Comparison of ENCODE assay signal across 8 cellular contexts in the genomic region with DNA sequence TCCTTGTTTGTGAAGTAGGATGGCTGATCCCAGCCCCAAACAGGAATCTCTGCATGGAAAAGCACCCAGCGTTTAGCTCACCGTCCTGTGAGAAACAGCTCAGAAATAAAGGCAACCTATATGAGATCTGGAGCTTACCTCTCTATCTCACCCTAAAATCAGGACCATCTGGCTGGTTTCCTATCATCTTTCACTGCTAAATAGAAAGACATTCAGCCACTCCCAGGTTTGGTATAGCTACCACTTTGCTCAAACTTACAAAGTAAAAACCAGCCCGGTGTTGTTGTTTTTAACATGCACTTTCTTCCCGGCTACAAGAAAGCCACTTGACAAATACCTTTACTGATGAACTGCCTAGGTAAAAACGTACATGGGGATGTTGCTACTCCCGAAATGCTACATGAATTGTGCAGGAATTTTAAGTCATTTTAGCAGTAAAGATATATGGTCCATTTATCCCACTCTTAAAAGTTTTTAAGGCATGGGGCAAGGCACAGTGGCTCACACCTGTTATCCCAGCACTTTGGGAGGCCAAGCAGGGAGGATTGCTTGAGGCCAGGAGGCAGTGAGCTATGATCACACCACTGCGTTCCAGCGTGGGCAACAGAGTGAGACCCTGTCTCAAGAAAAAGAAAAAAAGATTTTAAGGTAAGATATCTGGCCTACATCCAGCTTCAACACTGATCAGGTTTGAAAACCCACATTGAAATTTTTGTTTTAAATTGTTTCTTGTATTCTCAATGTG. TPM values are rescaled to one million over a fixed set of nuclear protein-coding genes. Genes with fewer than 3 reads are reported as not detected.
DNase-seq lines count a peak whose midpoint lies in the region; FAIRE-seq and TF ChIP-seq lines count a peak whose summit lies in the region.

No MANE protein-coding gene starts in this region.

- FAIRE-seq in urothelium cell line (lab: Jason Lieb, UNC), result no peak

- 59 to 67% methylated on average over 8 of the region's 8 CpGs for WGBS in ectodermal cell, 2 experiments

- H3K79me2 ChIP-seq in neural cell (replicated peaks; ENCODE audit: insufficient read depth, low read length), result no peaks in the 10 kb centered on the region

- H3F3A ChIP-seq in neural cell (ENCODE audit: insufficient read depth, low read length, poor library complexity, severe bottlenecking), result no peaks in the 10 kb centered on the region

- peak overlapping the region; percentile 90 for H3K4me3 ChIP-seq in ectodermal cell (ENCODE audit: insufficient read depth, low read depth, low read length)
- peak overlapping the region; percentile 94 for H3K4me3 ChIP-seq in neural cell (ENCODE audit: low read length)

- H4K20me1 ChIP-seq in neural cell (ENCODE audit: insufficient read depth), result no peaks in the 10 kb centered on the region

- TF ChIP-seq EP300 in neural cell (conservative IDR thresholded peaks at IDR 0.05; ENCODE audit: poor library complexity, severe bottlenecking), result no peak

- H3K9ac ChIP-seq in neural cell (ENCODE audit: low read length), result no peak overlapping the region

- DNase-seq in NCI-H2171 (lab: John Stamatoyannopoulos, UW), result peak; percentile 9
- DNase-seq in NK-92 (lab: John Stamatoyannopoulos, UW; ENCODE audit: unreplicated experiment), result no peak
- no peak for DNase-seq in NCI-H1436 (lab: John Stamatoyannopoulos, UW)
- no peak for DNase-seq in urothelium cell line (ENCODE audit: low spot score)
- DNase-seq in stimulated activated CD4-positive, alpha-beta T cell treated with anti-CD3 and anti-CD28 coated beads, Interleukin-4, amount 100 ng/mL, for 4 hours, result no peak

- TF ChIP-seq RAD21 in neural cell (conservative IDR thresholded peaks at IDR 0.05), result no peak

- H3K36me3 ChIP-seq in ectodermal cell (ENCODE audit: control insufficient read depth, insufficient read depth, low read length) (no peaks in the 10 kb centered on the region), neural cell (ENCODE audit: insufficient read depth, low read length) (no peaks in the 10 kb centered on the region)

- H2AFZ ChIP-seq in neural cell (ENCODE audit: low read depth, low read length), result no peak overlapping the region

- no peaks in the 10 kb centered on the region for H3K9me3 ChIP-seq in ectodermal cell (ENCODE audit: control insufficient read depth, low read length)
- H3K9me3 ChIP-seq in neural cell (ENCODE audit: low read length), result no peaks in the 10 kb centered on the region

- no peaks in the 10 kb centered on the region for H3K9me2 ChIP-seq in neural cell (ENCODE audit: insufficient read depth, low read length)

- no peaks in the 10 kb centered on the region for H3K27me3 ChIP-seq in ectodermal cell (ENCODE audit: control insufficient read depth, insufficient read depth, low read length, poor library complexity, severe bottlenecking)
- no peaks in the 10 kb centered on the region for H3K27me3 ChIP-seq in neural cell (ENCODE audit: insufficient read depth, low read depth, low read length)

- no peak for TF ChIP-seq CTCF in C4-2B (conservative IDR thresholded peaks at IDR 0.05)
- no peak for TF ChIP-seq CTCF in neural cell (IDR thresholded peaks at IDR 0.05; ENCODE audit: poor library complexity, severe bottlenecking)

- no peaks in the 10 kb centered on the region for H3K4me1 ChIP-seq in ectodermal cell (ENCODE audit: control insufficient read depth, insufficient read depth, low read length)

- peak overlapping the region; percentile 88 for H3K27ac ChIP-seq in C4-2B
- H3K27ac ChIP-seq in ectodermal cell (ENCODE audit: insufficient read depth, low read depth, low read length, poor library complexity, severe bottlenecking), result no peak overlapping the region
- H3K27ac ChIP-seq in neural cell (ENCODE audit: low read length), result no peak overlapping the region

- H3K4me2 ChIP-seq in neural cell (ENCODE audit: low read length), result peak overlapping the region; percentile 25

TF ChIP-seq in neural cell, 6 proteins besides CTCF, POLR2A, EP300 and RAD21:
- TF ChIP-seq SMC3 (conservative IDR thresholded peaks at IDR 0.05; ENCODE audit: poor library complexity) (no peak), POLR2AphosphoS5 (IDR thresholded peaks at IDR 0.05) (no peak)
- TF ChIP-seq, protein P1, sequence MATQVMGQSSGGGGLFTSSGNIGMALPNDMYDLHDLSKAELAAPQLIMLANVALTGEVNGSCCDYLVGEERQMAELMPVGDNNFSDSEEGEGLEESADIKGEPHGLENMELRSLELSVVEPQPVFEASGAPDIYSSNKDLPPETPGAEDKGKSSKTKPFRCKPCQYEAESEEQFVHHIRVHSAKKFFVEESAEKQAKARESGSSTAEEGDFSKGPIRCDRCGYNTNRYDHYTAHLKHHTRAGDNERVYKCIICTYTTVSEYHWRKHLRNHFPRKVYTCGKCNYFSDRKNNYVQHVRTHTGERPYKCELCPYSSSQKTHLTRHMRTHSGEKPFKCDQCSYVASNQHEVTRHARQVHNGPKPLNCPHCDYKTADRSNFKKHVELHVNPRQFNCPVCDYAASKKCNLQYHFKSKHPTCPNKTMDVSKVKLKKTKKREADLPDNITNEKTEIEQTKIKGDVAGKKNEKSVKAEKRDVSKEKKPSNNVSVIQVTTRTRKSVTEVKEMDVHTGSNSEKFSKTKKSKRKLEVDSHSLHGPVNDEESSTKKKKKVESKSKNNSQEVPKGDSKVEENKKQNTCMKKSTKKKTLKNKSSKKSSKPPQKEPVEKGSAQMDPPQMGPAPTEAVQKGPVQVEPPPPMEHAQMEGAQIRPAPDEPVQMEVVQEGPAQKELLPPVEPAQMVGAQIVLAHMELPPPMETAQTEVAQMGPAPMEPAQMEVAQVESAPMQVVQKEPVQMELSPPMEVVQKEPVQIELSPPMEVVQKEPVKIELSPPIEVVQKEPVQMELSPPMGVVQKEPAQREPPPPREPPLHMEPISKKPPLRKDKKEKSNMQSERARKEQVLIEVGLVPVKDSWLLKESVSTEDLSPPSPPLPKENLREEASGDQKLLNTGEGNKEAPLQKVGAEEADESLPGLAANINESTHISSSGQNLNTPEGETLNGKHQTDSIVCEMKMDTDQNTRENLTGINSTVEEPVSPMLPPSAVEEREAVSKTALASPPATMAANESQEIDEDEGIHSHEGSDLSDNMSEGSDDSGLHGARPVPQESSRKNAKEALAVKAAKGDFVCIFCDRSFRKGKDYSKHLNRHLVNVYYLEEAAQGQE (IDR thresholded peaks at IDR 0.05; ENCODE audit: borderline replicate concordance), result no peak

RNA-seq across cellular contexts. Expression of a gene that starts 1.0 kb away (rescaled TPM):
- polyA plus RNA-seq in ectodermal cell (2013, experiment 1 of 4), result 15.8 TPM
- 13.8 TPM for polyA plus RNA-seq in ectodermal cell (2013, experiment 2 of 4)
- 13.1 TPM for polyA plus RNA-seq in ectodermal cell (2013, experiment 3 of 4)
- polyA plus RNA-seq in ectodermal cell (2013, experiment 4 of 4), result 13.5 TPM
- polyA plus RNA-seq in neural cell, result 7.8 TPM in 2 replicates
- polyA minus RNA-seq in neural cell, result 12.7 and 14.2 TPM in 2 replicates

RNA-seq across cellular contexts. Expression of a gene that starts 51.7 kb away (rescaled TPM):
- 0.06 TPM for polyA plus RNA-seq in ectodermal cell (2013, experiment 1 of 4)
- polyA plus RNA-seq in ectodermal cell (2013, experiment 2 of 4), result 0.16 TPM
- 0.21 TPM for polyA plus RNA-seq in ectodermal cell (2013, experiment 3 of 4)
- 0.24 TPM for polyA plus RNA-seq in ectodermal cell (2013, experiment 4 of 4)
- polyA plus RNA-seq in neural cell, result 0.10 and 0.14 TPM in 2 replicates
- 0.49 and 0.81 TPM in 2 replicates for polyA minus RNA-seq in neural cell
